ENCODE assay signal across 12 cellular contexts in the genomic region with DNA sequence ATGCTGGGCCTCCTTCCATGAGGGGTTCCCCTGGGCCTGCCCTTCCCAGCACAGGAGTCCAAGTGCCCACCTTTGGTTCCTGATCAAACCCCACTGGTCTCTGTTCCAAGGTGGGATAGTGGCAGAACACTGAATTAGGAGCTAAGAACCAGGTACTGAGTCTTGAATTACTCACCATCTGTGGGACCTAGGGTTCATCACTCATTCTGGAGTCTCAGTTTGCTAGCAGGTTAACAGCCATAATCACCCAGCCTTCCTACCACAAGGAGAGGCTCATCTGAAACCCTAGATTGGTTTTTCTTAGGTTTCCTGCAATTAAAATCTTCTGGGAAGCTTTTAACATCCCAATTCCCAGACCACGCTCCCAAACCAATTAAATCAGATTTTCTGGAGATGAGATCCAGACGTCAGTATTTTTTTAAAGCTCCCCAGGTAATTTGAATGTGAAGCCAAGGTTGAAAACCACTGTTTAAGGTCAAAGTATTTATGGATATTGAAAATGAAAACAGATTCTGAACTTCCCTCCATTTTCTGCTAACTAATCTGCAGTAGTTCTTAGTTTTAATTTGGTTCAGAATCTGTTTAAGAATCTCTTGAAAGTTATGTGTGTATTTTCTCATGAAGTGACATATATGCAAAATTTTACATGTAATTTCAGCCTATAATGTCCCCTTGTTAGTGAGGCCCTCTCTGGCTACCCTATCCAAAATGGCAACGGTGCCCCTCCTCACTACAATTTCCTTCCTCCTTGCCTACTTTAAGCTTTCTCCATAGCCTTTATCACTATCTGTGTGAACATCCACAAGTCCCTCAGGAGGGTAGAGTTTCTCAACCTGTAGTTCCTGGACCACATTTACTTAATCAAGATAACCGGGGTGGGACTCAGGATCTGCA.
DNase-seq lines count a peak whose midpoint lies in the region; ATAC-seq and TF ChIP-seq lines count a peak whose summit lies in the region.
"Had no signal": no experiment of that assay in that cellular context is flagged by ENCODE, and none has a peak within 500 bp of the region (broad histone marks: within the 10 kb centered on the region; RNA-seq: fewer than 3 reads in every experiment).

No MANE protein-coding gene starts in this region.

- peaks cover 0 to 3% of the 10 kb centered on the region in 2 donors for H3K9me3 Mint-ChIP-seq in activated naive CD4-positive, alpha-beta T cell treated with anti-CD3 and anti-CD28 coated beads, Interleukin-2, amount 50 U/mL, for 72 hours
- H3K9me3 Mint-ChIP-seq in activated B cell treated with CpG ODN at 0.5 μM for 24 hours (no peaks in the 10 kb centered on the region), CD14-positive monocyte (peaks cover 0 to 2% (median 0%) of the 10 kb centered on the region in 7 donors)
- peaks cover 0 to 4% of the 10 kb centered on the region in 2 donors for H3K9me3 Mint-ChIP-seq in stimulated activated naive CD8-positive, alpha-beta T cell treated with anti-CD3 and anti-CD28 coated beads, Interleukin-15, amount 100 ng/mL, for 72 hours

- H3K27me3 Mint-ChIP-seq in activated B cell treated with CpG ODN at 0.5 μM for 24 hours (no peaks in the 10 kb centered on the region), CD14-positive monocyte (ENCODE audit: low read depth in 3 of 3) (no peaks in the 10 kb centered on the region)
- no peaks in the 10 kb centered on the region for H3K27me3 Mint-ChIP-seq in stimulated activated naive CD8-positive, alpha-beta T cell treated with anti-CD3 and anti-CD28 coated beads, Interleukin-15, amount 100 ng/mL, for 72 hours

- POLR2A ChIA-PET in activated B cell treated with CpG ODN at 0.5 μM for 24 hours (lab: Charles Lee) = interaction anchor here (0.6 to 3.3 kb wide), 14 partner anchors 26 to 168 kb away, joined by 3 to 13 read pairs (median 4); no protein-coding TSS in a partner anchor

- H3K4me1 Mint-ChIP-seq in activated B cell treated with CpG ODN at 0.5 μM for 24 hours = peaks cover 68% of the 10 kb centered on the region
- peaks cover 69% of the 10 kb centered on the region for H3K4me1 Mint-ChIP-seq in stimulated activated naive CD8-positive, alpha-beta T cell treated with anti-CD3 and anti-CD28 coated beads, Interleukin-15, amount 100 ng/mL, for 72 hours
- H3K4me1 Mint-ChIP-seq in CD14-positive monocyte = peaks cover 10% of the 10 kb centered on the region

- peak; percentile 60 for ATAC-seq in activated naive CD4-positive, alpha-beta T cell treated with anti-CD3 and anti-CD28 coated beads, Interleukin-2, amount 50 U/mL, for 72 hours
- ATAC-seq in HG02623 (IDR thresholded peaks at IDR 0.05; ENCODE audit: unreplicated experiment) (peak; percentile 58), activated B cell treated with CpG ODN at 0.5 μM for 24 hours (ENCODE audit: low read depth) (peak; percentile 18)
- peak; percentile 41 for ATAC-seq in stimulated activated naive CD8-positive, alpha-beta T cell treated with anti-CD3 and anti-CD28 coated beads, Interleukin-15, amount 100 ng/mL, for 72 hours

- peak overlapping the region; percentile 67 for H3K4me3 Mint-ChIP-seq in activated B cell treated with CpG ODN at 0.5 μM for 24 hours
- peak overlapping the region in 1 of 2 donors; percentile 6 for H3K4me3 Mint-ChIP-seq in stimulated activated naive CD8-positive, alpha-beta T cell treated with anti-CD3 and anti-CD28 coated beads, Interleukin-15, amount 100 ng/mL, for 72 hours
- H3K4me3 Mint-ChIP-seq in CD14-positive monocyte = peak overlapping the region in 1 of 2 donors; percentile 13

- TF ChIP-seq CTCF in activated B cell treated with CpG ODN at 0.5 μM for 24 hours (IDR thresholded peaks at IDR 0.05) = no peak
- TF ChIP-seq CTCF in CD14-positive monocyte (IDR thresholded peaks at IDR 0.05) = no peak

- H3K27ac Mint-ChIP-seq in activated naive CD4-positive, alpha-beta T cell treated with anti-CD3 and anti-CD28 coated beads, Interleukin-2, amount 50 U/mL, for 72 hours = peak overlapping the region in 1 of 2 donors; percentile 28
- H3K27ac Mint-ChIP-seq in activated B cell treated with CpG ODN at 0.5 μM for 24 hours (peak overlapping the region; percentile 88), CD14-positive monocyte (peak overlapping the region in 2 of 7 donors; percentile 17 to 52)
- H3K27ac Mint-ChIP-seq in stimulated activated naive CD8-positive, alpha-beta T cell treated with anti-CD3 and anti-CD28 coated beads, Interleukin-15, amount 100 ng/mL, for 72 hours = no peak overlapping the region

- peaks cover 8 to 9% of the 10 kb centered on the region in 2 donors for H3K36me3 Mint-ChIP-seq in activated naive CD4-positive, alpha-beta T cell treated with anti-CD3 and anti-CD28 coated beads, Interleukin-2, amount 50 U/mL, for 72 hours
- no peaks in the 10 kb centered on the region for H3K36me3 Mint-ChIP-seq in activated B cell treated with CpG ODN at 0.5 μM for 24 hours (ENCODE audit: low read depth)
- no peaks in the 10 kb centered on the region for H3K36me3 Mint-ChIP-seq in CD14-positive monocyte

- intact Hi-C loops in activated B cell treated with CpG ODN at 0.5 μM for 24 hours (cut with micrococcal nuclease) = loop anchor here (2.0 kb wide), 1 partner anchor 78 kb away; no protein-coding TSS in a partner anchor
- intact Hi-C loops in head of caudate nucleus (cut with DNase I) = no loop called here
- intact Hi-C loops in CD14-positive monocyte (cut with micrococcal nuclease) = no loop called here

- no peak for DNase-seq in activated naive CD4-positive, alpha-beta T cell treated with anti-CD3 and anti-CD28 coated beads, Interleukin-2, amount 50 U/mL, for 72 hours (ENCODE audit: low spot score in 2 of 2)
- no peak for DNase-seq in activated naive CD4-positive, alpha-beta T cell treated with anti-CD3 and anti-CD28 coated beads, Interleukin-2, amount 50 U/mL, for 16 hours
- DNase-seq in activated B cell treated with CpG ODN at 0.5 μM for 24 hours (no peak), head of caudate nucleus (no peak), CD14-positive monocyte (ENCODE audit: low spot score) (no peak), GF-D8 (lab: John Stamatoyannopoulos, UW) (no peak)
- no peak for DNase-seq in stimulated activated naive CD8-positive, alpha-beta T cell treated with anti-CD3 and anti-CD28 coated beads, Interleukin-15, amount 100 ng/mL, for 72 hours
- DNase-seq: activated CD4-positive, CD25-positive, alpha-beta regulatory T cell treated with anti-CD3 and anti-CD28 coated beads, Interleukin-2, amount 50 U/mL, for 72 hours; effector memory CD4-positive, alpha-beta T cell; foreskin melanocyte; NCI-H226 had no signal

- CTCF ChIA-PET in activated B cell treated with CpG ODN at 0.5 μM for 24 hours (lab: Charles Lee) = interaction anchor here (1.0 to 1.2 kb wide), 2 partner anchors 29 to 92 kb away, joined by 3 to 4 read pairs; no protein-coding TSS in a partner anchor
